ENCODE assay signal across 8 cellular contexts in genomic region chr17:44533533-44534246, GRCh38. TPM values are rescaled to one million over a fixed set of nuclear protein-coding genes. Genes with fewer than 3 reads are reported as not detected.
DNase-seq lines count a peak whose midpoint lies in the region; ATAC-seq and FAIRE-seq lines count a peak whose summit lies in the region.

No MANE protein-coding gene starts in this region.

- no peaks in the 10 kb centered on the region for H3K27me3 ChIP-seq in SJSA1 (replicated peaks)

- ATAC-seq in GM18870 (IDR thresholded peaks at IDR 0.05; ENCODE audit: unreplicated experiment): no peak

- FAIRE-seq in frontal cortex (lab: Jason Lieb, UNC): no peak

- DNase-seq in GF-D8 (lab: John Stamatoyannopoulos, UW): peak; percentile 42
- DNase-seq in MV-4-11 (lab: John Stamatoyannopoulos, UW): peak; percentile 87
- peak; percentile 96 to 97 for DNase-seq in SJSA1 (ENCODE audit: low read depth in 1 of 2, low spot score in 2 of 2)
- peak; percentile 31 for DNase-seq in activated gamma-delta T cell (lab: John Stamatoyannopoulos, UW)
- peak; percentile 72 to 83 for DNase-seq in frontal cortex (ENCODE audit: low spot score in 2 of 2)
- peak in 51 of 56 donors; percentile 5 to 88 (median 57) for DNase-seq in nucleus accumbens (lab: John Stamatoyannopoulos, UW)
- DNase-seq in superior temporal gyrus (ENCODE audit: extremely low spot score): peak; percentile 83

- peak overlapping the region; percentile 30 for H3K27ac ChIP-seq in SJSA1

- peaks cover 36% of the 10 kb centered on the region for H3K4me1 ChIP-seq in SJSA1 (replicated peaks)

- no peaks in the 10 kb centered on the region for H3K36me3 ChIP-seq in SJSA1

- H3K9me3 ChIP-seq in SJSA1 (replicated peaks): no peaks in the 10 kb centered on the region

- H3K4me3 ChIP-seq in SJSA1: no peak overlapping the region

RNA-seq across cellular contexts. Expression of gene FZD2, which starts 23.6 kb away (rescaled TPM):
- 17.5 and 21.9 TPM in 2 replicates for total RNA-seq in SJSA1 (2014; rRNA removed; shearing (Covaris generic))
- total RNA-seq in frontal cortex: 3.7 TPM

RNA-seq across cellular contexts. Expression of gene GPATCH8, which starts 30.5 kb away (rescaled TPM):
- 5.6 and 22.7 TPM in 2 replicates for total RNA-seq in SJSA1 (2014; rRNA removed; shearing (Covaris generic))
- 21.6 TPM for total RNA-seq in frontal cortex

Comparison
In these comparisons a context has a peak if more than half of its experiments do, and no peak if none do; other contexts are left out.
1. DNase-seq: peak in every context shown above with its lines; median percentile 96 in SJSA1; 87 in MV-4-11; 83 in superior temporal gyrus; 78 in frontal cortex; 57 in nucleus accumbens; 42 in GF-D8; 31 in activated gamma-delta T cell.